ENCODE assay signal across 12 cellular contexts in genomic region chr2:8662239-8662879, GRCh38. TPM values are rescaled to one million over a fixed set of nuclear protein-coding genes. Genes with fewer than 3 reads are reported as not detected.
DNase-seq lines count a peak whose midpoint lies in the region; ATAC-seq and TF ChIP-seq lines count a peak whose summit lies in the region.
"Had no signal": no experiment of that assay in that cellular context is flagged by ENCODE, and none has a peak within 500 bp of the region (broad histone marks: within the 10 kb centered on the region; RNA-seq: fewer than 3 reads in every experiment).

No MANE protein-coding gene starts in this region.

- H3K4me1 ChIP-seq in mesenchymal stem cell (ENCODE audit: control insufficient read depth, insufficient read depth, low read depth, low read length) = peaks cover 7% of the 10 kb centered on the region
- peaks cover 17% of the 10 kb centered on the region for H3K4me1 ChIP-seq in BE2C

- DNase-seq in AG08395 (ENCODE audit: low spot score) = peak; percentile 89
- DNase-seq in HFF-Myc (ENCODE audit: extremely low read depth, low read depth) = peak; percentile 86
- peak; percentile 77 for DNase-seq in astrocyte of the hippocampus (ENCODE audit: low read depth, low spot score)
- peak; percentile 89 for DNase-seq in mesenchymal stem cell
- DNase-seq in activated naive CD4-positive, alpha-beta T cell treated with anti-CD3 and anti-CD28 coated beads, Interleukin-2, amount 10 ng/mL, durations not matched to agents 7 days and 5 days = no peak
- DNase-seq in BE2C = no peak
- no peak for DNase-seq in dermis blood vessel endothelial cell
- no peak for DNase-seq in activated CD8-positive, alpha-beta T cell treated with anti-CD3 and anti-CD28 coated beads for 36 hours
- DNase-seq: esophagus squamous epithelium, naive B cell, NCI-H2081 treated with DMSO at 0.1 percent for 48 hours had no signal

- peaks cover 42% of the 10 kb centered on the region for H3K27me3 Mint-ChIP-seq in activated naive CD4-positive, alpha-beta T cell treated with anti-CD3 and anti-CD28 coated beads, Interleukin-2, amount 10 ng/mL, durations not matched to agents 7 days and 5 days
- H3K27me3 Mint-ChIP-seq in activated CD8-positive, alpha-beta T cell treated with anti-CD3 and anti-CD28 coated beads for 36 hours = peaks cover 15% of the 10 kb centered on the region

- peak overlapping the region; percentile 25 to 42 for H3K18ac ChIP-seq in mesenchymal stem cell (ENCODE audit: low read depth in 1 of 2, low read length in 2 of 2)

- H3K4me3 Mint-ChIP-seq in activated naive CD4-positive, alpha-beta T cell treated with anti-CD3 and anti-CD28 coated beads, Interleukin-2, amount 10 ng/mL, durations not matched to agents 7 days and 5 days = no peak overlapping the region
- H3K4me3 Mint-ChIP-seq in activated CD8-positive, alpha-beta T cell treated with anti-CD3 and anti-CD28 coated beads for 36 hours = no peak overlapping the region

- no peak overlapping the region for H3K23ac ChIP-seq in mesenchymal stem cell (ENCODE audit: low read length in 2 of 2)

- H2BK15ac ChIP-seq in mesenchymal stem cell (ENCODE audit: low read depth, poor library complexity, severe bottlenecking) = peak overlapping the region; percentile 88

- no peak overlapping the region for H3K27ac ChIP-seq in mesenchymal stem cell (ENCODE audit: low read length, poor library complexity, severe bottlenecking)

- no peak overlapping the region for H3K4me2 ChIP-seq in mesenchymal stem cell (ENCODE audit: low read length, poor library complexity, severe bottlenecking)

- H2BK120ac ChIP-seq in mesenchymal stem cell (ENCODE audit: low read depth, low read length) = no peak overlapping the region

- CTCF ChIA-PET in activated naive CD4-positive, alpha-beta T cell treated with anti-CD3 and anti-CD28 coated beads, Interleukin-2, amount 10 ng/mL, durations not matched to agents 7 days and 5 days (lab: Charles Lee) = interaction anchor here (0.6 kb wide), 1 partner anchor 1464 kb away, joined by 3 read pairs; no protein-coding TSS in a partner anchor
- CTCF ChIA-PET in activated CD8-positive, alpha-beta T cell treated with anti-CD3 and anti-CD28 coated beads for 36 hours (lab: Charles Lee) = no interaction called here

- intact Hi-C loops in activated CD8-positive, alpha-beta T cell treated with anti-CD3 and anti-CD28 coated beads for 36 hours (cut with micrococcal nuclease) = no loop called here

- H3K27me3 ChIP-seq in mesenchymal stem cell (ENCODE audit: control insufficient read depth in 1 of 2, insufficient read depth in 1 of 2, low read length in 2 of 2) (no peaks in the 10 kb centered on the region), BE2C (no peaks in the 10 kb centered on the region)
- H3K27me3 ChIP-seq: esophagus squamous epithelium had no signal

- peak overlapping the region; percentile 34 to 37 for H3K4ac ChIP-seq in mesenchymal stem cell (ENCODE audit: low read depth in 1 of 2, low read length in 2 of 2)

- no peaks in the 10 kb centered on the region for H3K79me1 ChIP-seq in mesenchymal stem cell (replicated peaks; ENCODE audit: low read length, poor library complexity, severe bottlenecking)

- H3K9me3 Mint-ChIP-seq in activated naive CD4-positive, alpha-beta T cell treated with anti-CD3 and anti-CD28 coated beads, Interleukin-2, amount 10 ng/mL, durations not matched to agents 7 days and 5 days = no peaks in the 10 kb centered on the region
- no peaks in the 10 kb centered on the region for H3K9me3 Mint-ChIP-seq in activated CD8-positive, alpha-beta T cell treated with anti-CD3 and anti-CD28 coated beads for 36 hours
- H3K9me3 Mint-ChIP-seq: T-helper 1 cell treated with Interleukin-12 subunit alpha and Interleukin-12 subunit beta and Interleukin-4 antibody, amounts not matched to agents 30 μg/mL and 1 μg/mL, for 36 hours had no signal

- no peak overlapping the region for H2BK5ac ChIP-seq in mesenchymal stem cell (ENCODE audit: low read depth, low read length, poor library complexity, severe bottlenecking)

- H3K36me3 ChIP-seq in mesenchymal stem cell (ENCODE audit: control insufficient read depth in 1 of 2, insufficient read depth in 2 of 2, low read depth in 1 of 2, low read length in 2 of 2) (no peaks in the 10 kb centered on the region), BE2C (no peaks in the 10 kb centered on the region)
- H3K36me3 ChIP-seq: esophagus squamous epithelium had no signal

- no peak overlapping the region for H4K8ac ChIP-seq in mesenchymal stem cell (ENCODE audit: low read length)

- H2AK5ac ChIP-seq in mesenchymal stem cell (ENCODE audit: low read length, severe bottlenecking) = no peak overlapping the region

- no peak for ATAC-seq in activated CD8-positive, alpha-beta T cell treated with anti-CD3 and anti-CD28 coated beads for 36 hours

- H3K14ac ChIP-seq in mesenchymal stem cell (ENCODE audit: low read length in 2 of 2) = no peak overlapping the region

- H3K9me3 ChIP-seq in mesenchymal stem cell (ENCODE audit: control insufficient read depth, low read length) (no peaks in the 10 kb centered on the region), BE2C (no peaks in the 10 kb centered on the region)
- H3K9me3 ChIP-seq: esophagus squamous epithelium had no signal

- 27% methylated on average over 8 of the region's 10 CpGs for WGBS in mesenchymal stem cell

- no peaks in the 10 kb centered on the region for H3K36me3 Mint-ChIP-seq in activated naive CD4-positive, alpha-beta T cell treated with anti-CD3 and anti-CD28 coated beads, Interleukin-2, amount 10 ng/mL, durations not matched to agents 7 days and 5 days
- H3K36me3 Mint-ChIP-seq in activated CD8-positive, alpha-beta T cell treated with anti-CD3 and anti-CD28 coated beads for 36 hours (ENCODE audit: low read depth) = no peaks in the 10 kb centered on the region
- H3K36me3 Mint-ChIP-seq: naive B cell had no signal

- peak overlapping the region; percentile 53 for H4K91ac ChIP-seq in mesenchymal stem cell (ENCODE audit: low read length)

- H2BK12ac ChIP-seq in mesenchymal stem cell (ENCODE audit: low read length in 2 of 2) = peak overlapping the region; percentile 64 to 77

- no peak overlapping the region for H3K27ac Mint-ChIP-seq in activated naive CD4-positive, alpha-beta T cell treated with anti-CD3 and anti-CD28 coated beads, Interleukin-2, amount 10 ng/mL, durations not matched to agents 7 days and 5 days
- H3K27ac Mint-ChIP-seq in activated CD8-positive, alpha-beta T cell treated with anti-CD3 and anti-CD28 coated beads for 36 hours = no peak overlapping the region
- H3K27ac Mint-ChIP-seq: naive B cell; T-helper 1 cell treated with Interleukin-12 subunit alpha and Interleukin-12 subunit beta and Interleukin-4 antibody, amounts not matched to agents 30 μg/mL and 1 μg/mL, for 36 hours had no signal

- peaks cover 27% of the 10 kb centered on the region for H3K4me1 Mint-ChIP-seq in activated naive CD4-positive, alpha-beta T cell treated with anti-CD3 and anti-CD28 coated beads, Interleukin-2, amount 10 ng/mL, durations not matched to agents 7 days and 5 days
- H3K4me1 Mint-ChIP-seq in activated CD8-positive, alpha-beta T cell treated with anti-CD3 and anti-CD28 coated beads for 36 hours (ENCODE audit: low read depth) = peaks cover 25% of the 10 kb centered on the region

- peak overlapping the region; percentile 71 for H3K9ac ChIP-seq in mesenchymal stem cell (ENCODE audit: low read length)

- POLR2A ChIA-PET in activated CD8-positive, alpha-beta T cell treated with anti-CD3 and anti-CD28 coated beads for 36 hours (lab: Charles Lee) = interaction anchor here (1.3 kb wide), 1 partner anchor 647 kb away, joined by 4 read pairs; no protein-coding TSS in a partner anchor

- H3K4me3 ChIP-seq in HFF-Myc (replicated peaks; ENCODE audit: low read depth, low read length) (no peak overlapping the region), mesenchymal stem cell (ENCODE audit: insufficient read depth in 1 of 2, low read depth in 1 of 2, low read length in 2 of 2) (no peak overlapping the region), BE2C (ENCODE audit: low read depth, low read length) (no peak overlapping the region)
- H3K4me3 ChIP-seq: esophagus squamous epithelium had no signal

- TF ChIP-seq CTCF in HFF-Myc (IDR thresholded peaks at IDR 0.05; ENCODE audit: low read depth, low read length, missing control alignments) (peak; percentile 34), BE2C (IDR thresholded peaks at IDR 0.05; ENCODE audit: low read depth, low read length) (no peak)
- no peak for TF ChIP-seq CTCF in activated CD8-positive, alpha-beta T cell treated with anti-CD3 and anti-CD28 coated beads for 36 hours (IDR thresholded peaks at IDR 0.05)

- H2AFZ ChIP-seq in mesenchymal stem cell (ENCODE audit: low read depth, low read length) = no peak overlapping the region

RNA-seq across cellular contexts. Expression of gene ID2, which starts 19.5 kb away (rescaled TPM):
- 53.9 TPM for polyA plus RNA-seq in mesenchymal stem cell (2013, experiment 1 of 2)
- polyA plus RNA-seq in mesenchymal stem cell (2013, experiment 2 of 2) = 55.7 TPM
- polyA plus RNA-seq in BE2C (2012; ENCODE audit: insufficient read depth, insufficient read length, low read depth) = 210 TPM
- 31.4 and 68.2 TPM in 2 replicates for total RNA-seq in dermis blood vessel endothelial cell
- total RNA-seq in activated CD8-positive, alpha-beta T cell treated with anti-CD3 and anti-CD28 coated beads for 36 hours = 10 to 100 TPM; 85.7 to 91.6 TPM

Comparison
In these comparisons a context has a peak if more than half of its experiments do, and no peak if none do; other contexts are left out.
1. DNase-seq: peak in AG08395 (single experiment), HFF-Myc (single experiment), astrocyte of the hippocampus (single experiment) and mesenchymal stem cell (single experiment); none in activated naive CD4-positive, alpha-beta T cell treated with anti-CD3 and anti-CD28 coated beads, Interleukin-2, amount 10 ng/mL, durations not matched to agents 7 days and 5 days (single experiment), BE2C (single experiment), dermis blood vessel endothelial cell (single experiment) and activated CD8-positive, alpha-beta T cell treated with anti-CD3 and anti-CD28 coated beads for 36 hours (single experiment).